ENCODE assay signal across 18 cellular contexts in genomic region chr12:91140660-91141045, GRCh38. TPM values are rescaled to one million over a fixed set of nuclear protein-coding genes. Genes with fewer than 3 reads are reported as not detected.
DNase-seq lines count a peak whose midpoint lies in the region; ATAC-seq and TF ChIP-seq lines count a peak whose summit lies in the region.
"Had no signal": no experiment of that assay in that cellular context is flagged by ENCODE, and none has a peak within 500 bp of the region (broad histone marks: within the 10 kb centered on the region; RNA-seq: fewer than 3 reads in every experiment).

No MANE protein-coding gene starts in this region.

- H3K36me3 ChIP-seq in brain microvascular endothelial cell (replicated peaks) (no peaks in the 10 kb centered on the region), skeletal muscle satellite cell (ENCODE audit: insufficient read depth, low read length) (peaks cover 7% of the 10 kb centered on the region)
- H3K36me3 ChIP-seq: gastrocnemius medialis had no signal

- no peaks in the 10 kb centered on the region for H3K9me3 Mint-ChIP-seq in H9
- H3K9me3 Mint-ChIP-seq: activated CD4-positive, alpha-beta memory T cell treated with anti-CD3 and anti-CD28 coated beads, Interleukin-2, amount 10 ng/mL, durations not matched to agents 7 days and 5 days; activated T-helper 2 cell treated with anti-CD3 and anti-CD28 coated beads, Interferon-gamma antibody, Interleukin-2, Interleukin-4, amounts not matched to agents 10 μg/mL and 5 μg/mL and 100 μg/mL, durations not matched to agents 14 hours and 24 hours and 36 hours had no signal

- H3K27ac ChIP-seq in brain microvascular endothelial cell, result peak overlapping the region; percentile 54
- H3K27ac ChIP-seq in right cardiac atrium (ENCODE audit: low read length), result no peak overlapping the region
- no peak overlapping the region for H3K27ac ChIP-seq in H9 (ENCODE audit: insufficient read length, low read depth, low read length)
- H3K27ac ChIP-seq: gastrocnemius medialis had no signal

- no peak overlapping the region for H3K56ac ChIP-seq in H9 (ENCODE audit: insufficient read length, low read depth, low read length)

- H3K9ac ChIP-seq in skeletal muscle satellite cell (ENCODE audit: low read depth, low read length), result peak overlapping the region; percentile 46
- no peak overlapping the region for H3K9ac ChIP-seq in H9 (ENCODE audit: extremely low read depth, insufficient read length, low read length)

- H2BK15ac ChIP-seq in H9 (ENCODE audit: low read depth, low read length), result no peak overlapping the region

- no peak overlapping the region for H3T11ph ChIP-seq in H9 (ENCODE audit: low read length)

- H3K23me2 ChIP-seq in H9 (ENCODE audit: insufficient read length, low read depth, low read length, poor library complexity, severe bottlenecking), result no peaks in the 10 kb centered on the region

- H2AFZ ChIP-seq in H9 (ENCODE audit: low read length), result no peak overlapping the region

- H2BK20ac ChIP-seq in H9 (ENCODE audit: low read depth, low read length, poor library complexity, severe bottlenecking), result no peak overlapping the region

- ATAC-seq in right cardiac atrium (peak; percentile 57 to 66), GM19328 (IDR thresholded peaks at IDR 0.05; ENCODE audit: unreplicated experiment) (no peak)
- ATAC-seq: naive thymus-derived CD8-positive, alpha-beta T cell had no signal

- H3K18ac ChIP-seq in H9 (ENCODE audit: insufficient read length, low read depth, low read length), result no peak overlapping the region

- intact Hi-C loops in right cardiac atrium (cut with DNase I), result no loop called here

- TF ChIP-seq CTCF in brain microvascular endothelial cell (IDR thresholded peaks at IDR 0.05; ENCODE audit: low read depth, low read length, missing control alignments) (no peak), H9 (conservative IDR thresholded peaks at IDR 0.05) (no peak)

- H3K4me1 Mint-ChIP-seq in H9, result no peaks in the 10 kb centered on the region
- H3K4me1 Mint-ChIP-seq: activated CD4-positive, alpha-beta memory T cell treated with anti-CD3 and anti-CD28 coated beads, Interleukin-2, amount 10 ng/mL, durations not matched to agents 7 days and 5 days; naive thymus-derived CD8-positive, alpha-beta T cell had no signal

- DNase-seq in Daoy (ENCODE audit: low read depth) (peak; percentile 23), brain microvascular endothelial cell (peak; percentile 44), right cardiac atrium (peak in 2 of 3 donors; percentile 26 to 33), NCI-H526 (lab: John Stamatoyannopoulos, UW) (no peak), H9 (no peak)
- no peak for DNase-seq in activated CD4-positive, alpha-beta T cell treated with anti-CD3 and anti-CD28 coated beads for 48 hours
- DNase-seq: activated CD4-positive, alpha-beta memory T cell treated with anti-CD3 and anti-CD28 coated beads, Interleukin-2, amount 10 ng/mL, durations not matched to agents 7 days and 5 days; effector CD4-positive, alpha-beta T cell; naive thymus-derived CD8-positive, alpha-beta T cell; NCI-H2107; NCI-H82; retina; stimulated activated naive CD4-positive, alpha-beta T cell treated with Interleukin-2 at 50 U/mL for 16 hours; T-helper 9 cell had no signal

- H3K4me3 ChIP-seq in brain microvascular endothelial cell (ENCODE audit: low read depth, low read length) (no peak overlapping the region), right cardiac atrium (ENCODE audit: low read length) (no peak overlapping the region), skeletal muscle satellite cell (ENCODE audit: low read length) (peak overlapping the region; percentile 7)
- H3K4me3 ChIP-seq: gastrocnemius medialis had no signal

- H3K23ac ChIP-seq in H9 (ENCODE audit: insufficient read length, low read depth, low read length), result no peak overlapping the region

- H4K8ac ChIP-seq in H9 (replicated peaks; ENCODE audit: insufficient read length, low read depth, low read length), result no peak overlapping the region

- no peaks in the 10 kb centered on the region for H4K20me1 ChIP-seq in H9 (ENCODE audit: control insufficient read depth, insufficient read depth, insufficient read length)

- no peaks in the 10 kb centered on the region for H3K79me1 ChIP-seq in H9 (ENCODE audit: insufficient read depth, low read depth, low read length, poor library complexity, severe bottlenecking)

- in situ Hi-C loops in brain microvascular endothelial cell (cut with HindIII; ENCODE audit: low pct_ligation_motif_present, low sequenced_read_pairs), result no loop called here

- no peaks in the 10 kb centered on the region for H3K79me2 ChIP-seq in H9 (ENCODE audit: insufficient read depth, low read length)

- H3K4me1 ChIP-seq in right cardiac atrium (ENCODE audit: control insufficient read depth, insufficient read depth, low read length), result no peaks in the 10 kb centered on the region
- H3K4me1 ChIP-seq in skeletal muscle satellite cell (ENCODE audit: control insufficient read depth, insufficient read depth, low read length), result peaks cover 52% of the 10 kb centered on the region
- no peaks in the 10 kb centered on the region for H3K4me1 ChIP-seq in H9 (ENCODE audit: insufficient read depth, low read length)

- no peak overlapping the region for H2BK5ac ChIP-seq in H9 (ENCODE audit: insufficient read length, low read length)

- H3K9me3 ChIP-seq in right cardiac atrium (ENCODE audit: control insufficient read depth, low read length) (no peaks in the 10 kb centered on the region), skeletal muscle satellite cell (replicated peaks; ENCODE audit: low read length) (no peaks in the 10 kb centered on the region), H9 (ENCODE audit: control insufficient read depth, low read depth, low read length) (no peaks in the 10 kb centered on the region)
- H3K9me3 ChIP-seq: gastrocnemius medialis had no signal

- no peak overlapping the region for H4K5ac ChIP-seq in H9 (ENCODE audit: insufficient read length, low read depth, low read length)

- no peak overlapping the region for H3K14ac ChIP-seq in H9 (ENCODE audit: insufficient read depth, low read length)

- no peak overlapping the region for H3K27ac Mint-ChIP-seq in H9
- H3K27ac Mint-ChIP-seq: activated CD4-positive, alpha-beta memory T cell treated with anti-CD3 and anti-CD28 coated beads, Interleukin-2, amount 10 ng/mL, durations not matched to agents 7 days and 5 days; activated T-helper 2 cell treated with anti-CD3 and anti-CD28 coated beads, Interferon-gamma antibody, Interleukin-2, Interleukin-4, amounts not matched to agents 10 μg/mL and 5 μg/mL and 100 μg/mL, durations not matched to agents 14 hours and 24 hours and 36 hours; naive thymus-derived CD8-positive, alpha-beta T cell had no signal

- no peaks in the 10 kb centered on the region for H3K27me3 Mint-ChIP-seq in H9 (ENCODE audit: low read depth)
- H3K27me3 Mint-ChIP-seq: activated CD4-positive, alpha-beta memory T cell treated with anti-CD3 and anti-CD28 coated beads, Interleukin-2, amount 10 ng/mL, durations not matched to agents 7 days and 5 days had no signal

- no peak overlapping the region for H2BK12ac ChIP-seq in H9 (ENCODE audit: insufficient read length, low read depth, low read length)

- H2BK120ac ChIP-seq in H9 (ENCODE audit: low read depth, low read length, poor library complexity, severe bottlenecking), result no peak overlapping the region

- peak overlapping the region; percentile 57 for H3K4me2 ChIP-seq in skeletal muscle satellite cell (ENCODE audit: low read length)
- H3K4me2 ChIP-seq in H9 (ENCODE audit: insufficient read depth, insufficient read length, low read length), result no peak overlapping the region

- no peak overlapping the region for H3K4ac ChIP-seq in H9 (ENCODE audit: low read depth, low read length)

- H3K36me3 Mint-ChIP-seq in H9 (ENCODE audit: insufficient read depth in 1 of 3, low read depth in 3 of 3), result no peaks in the 10 kb centered on the region
- H3K36me3 Mint-ChIP-seq: naive thymus-derived CD8-positive, alpha-beta T cell had no signal

- H3K27me3 ChIP-seq in brain microvascular endothelial cell (replicated peaks) (no peaks in the 10 kb centered on the region), right cardiac atrium (ENCODE audit: control insufficient read depth, insufficient read depth) (no peaks in the 10 kb centered on the region), skeletal muscle satellite cell (ENCODE audit: control insufficient read depth, insufficient read depth, low read length) (no peaks in the 10 kb centered on the region), H9 (ENCODE audit: insufficient read depth, low read length) (no peaks in the 10 kb centered on the region)
- H3K27me3 ChIP-seq: gastrocnemius medialis had no signal

- H4K91ac ChIP-seq in H9 (ENCODE audit: insufficient read length, low read depth, low read length), result no peak overlapping the region

- no peak overlapping the region for H3K4me3 Mint-ChIP-seq in H9
- H3K4me3 Mint-ChIP-seq: activated CD4-positive, alpha-beta memory T cell treated with anti-CD3 and anti-CD28 coated beads, Interleukin-2, amount 10 ng/mL, durations not matched to agents 7 days and 5 days; naive thymus-derived CD8-positive, alpha-beta T cell had no signal

- H2AK5ac ChIP-seq in H9 (ENCODE audit: insufficient read length, low read length), result no peak overlapping the region

RNA-seq across cellular contexts. Expression of gene LUM, which starts 29.4 kb away (rescaled TPM):
- total RNA-seq in Daoy (2014; rRNA removed; shearing (Covaris generic)), result 1.0 and 2.6 TPM in 2 replicates
- 100 to 1,000 TPM; 163 to 269 (median 257) TPM for total RNA-seq in right cardiac atrium
- 205 TPM for polyA plus RNA-seq in right cardiac atrium
- total RNA-seq in skeletal muscle satellite cell (2012; rRNA removed), result 53.5 and 53.7 TPM in 2 replicates
- total RNA-seq in H9 (2021), result not detected in 2 replicates
- total RNA-seq: activated CD4-positive, alpha-beta memory T cell treated with anti-CD3 and anti-CD28 coated beads, Interleukin-2, amount 10 ng/mL, durations not matched to agents 7 days and 5 days; activated T-helper 2 cell treated with anti-CD3 and anti-CD28 coated beads, Interferon-gamma antibody, Interleukin-2, Interleukin-4, amounts not matched to agents 10 μg/mL and 5 μg/mL and 100 μg/mL, durations not matched to agents 14 hours and 24 hours and 36 hours; naive thymus-derived CD8-positive, alpha-beta T cell had no signal
- polyA plus RNA-seq: naive thymus-derived CD8-positive, alpha-beta T cell had no signal

RNA-seq across cellular contexts. Expression of gene DCN, which starts 42.0 kb away (rescaled TPM):
- total RNA-seq in Daoy (2014; rRNA removed; shearing (Covaris generic)), result 0.06 TPM in 1 of 2 replicates, not detected in the other
- 1,000 to 10,000 TPM; 1,110 to 1,790 (median 1,514) TPM for total RNA-seq in right cardiac atrium
- polyA plus RNA-seq in right cardiac atrium, result 764 TPM
- total RNA-seq in skeletal muscle satellite cell (2012; rRNA removed), result 486 and 499 TPM in 2 replicates
- not detected in 2 replicates for total RNA-seq in H9 (2021)
- total RNA-seq: activated CD4-positive, alpha-beta memory T cell treated with anti-CD3 and anti-CD28 coated beads, Interleukin-2, amount 10 ng/mL, durations not matched to agents 7 days and 5 days; activated T-helper 2 cell treated with anti-CD3 and anti-CD28 coated beads, Interferon-gamma antibody, Interleukin-2, Interleukin-4, amounts not matched to agents 10 μg/mL and 5 μg/mL and 100 μg/mL, durations not matched to agents 14 hours and 24 hours and 36 hours; naive thymus-derived CD8-positive, alpha-beta T cell had no signal
- polyA plus RNA-seq: naive thymus-derived CD8-positive, alpha-beta T cell had no signal

Comparison
In these comparisons a context has a peak if more than half of its experiments do, and no peak if none do; other contexts are left out.
1. DNase-seq: peak in Daoy (single experiment), brain microvascular endothelial cell (single experiment) and right cardiac atrium (2 of 3); none in activated CD4-positive, alpha-beta T cell treated with anti-CD3 and anti-CD28 coated beads for 48 hours (single experiment), NCI-H526 (0 of 2) and H9 (single experiment).
2. RNA of gene LUM, which starts 29.4 kb away (total RNA-seq): 163 to 269 TPM in right cardiac atrium; 1.0 to 2.6 TPM in Daoy and not detected in H9; every median in the first group is over 10 times any median in the second.
3. RNA of gene DCN, which starts 42.0 kb away (total RNA-seq): 1,110 to 1,790 TPM in right cardiac atrium; 0.06 TPM in Daoy and not detected in H9; every median in the first group is over 1,000 times any median in the second.